In the genomic region with DNA sequence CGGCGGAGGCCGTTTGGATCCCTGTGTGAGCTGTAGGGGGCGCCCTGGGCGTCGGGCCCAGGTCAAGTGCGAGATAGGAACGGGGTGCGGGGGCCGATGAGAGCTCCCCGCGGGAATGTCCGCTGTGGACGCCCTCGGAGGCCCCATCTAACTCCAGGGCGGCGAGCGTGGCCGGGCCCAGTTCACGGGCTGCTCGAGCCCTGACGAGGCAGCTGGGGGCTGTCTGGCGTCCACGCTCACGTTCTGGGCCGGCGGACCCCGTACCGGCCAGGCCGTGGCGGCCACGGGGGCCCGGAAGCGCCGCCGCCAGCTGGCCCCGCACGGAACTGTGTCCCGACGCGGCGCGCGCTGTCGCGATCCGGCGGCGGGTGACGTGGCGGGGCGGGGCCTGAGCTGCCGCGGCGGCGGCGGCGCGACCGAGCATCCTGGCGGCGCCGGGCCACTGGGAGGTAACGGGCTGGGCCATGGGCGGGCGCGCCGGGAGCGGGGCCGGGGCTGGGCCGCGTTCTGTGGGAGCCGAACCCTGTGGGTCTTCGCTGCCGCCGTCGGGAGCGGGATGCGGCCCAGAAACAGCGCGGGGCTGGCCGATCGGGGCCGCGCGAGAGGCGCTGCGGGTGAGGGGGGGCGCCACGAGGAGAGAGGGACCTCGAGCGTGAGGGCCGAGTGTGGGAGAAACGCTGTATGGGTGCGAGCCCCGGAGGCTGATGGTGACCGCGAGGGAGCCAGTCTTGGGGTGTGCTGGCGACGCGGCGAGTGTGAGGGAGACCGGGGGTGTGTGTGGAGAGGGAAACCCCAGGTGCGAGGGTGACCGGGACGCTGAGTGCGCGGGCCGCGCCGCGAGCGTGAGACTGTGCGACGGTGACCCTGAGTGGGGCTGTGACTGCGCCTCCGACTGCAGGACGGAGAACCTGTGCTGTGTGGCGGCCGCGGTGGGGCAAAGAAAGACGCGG, we compare ENCODE assay signal across 8 cellular contexts. TPM values are rescaled to one million over a fixed set of nuclear protein-coding genes. Genes with fewer than 3 reads are reported as not detected.
A peak's percentile ranks its signal among the peaks of the same experiment; 100 is the strongest.
DNase-seq lines count a peak whose midpoint lies in the region; ATAC-seq lines count a peak whose summit lies in the region.

SLC7A6 (plus strand) TSS at position 399 of the 950 bp plus-strand sequence. CDS start 10,201 bp downstream, outside the sequence.

- ATAC-seq in GM19397 (IDR thresholded peaks at IDR 0.05; ENCODE audit: unreplicated experiment) (peak; percentile 70), HG03571 (IDR thresholded peaks at IDR 0.05; ENCODE audit: unreplicated experiment) (peak; percentile 50)

- peak within 1 kb of the TSS; percentile 85 for H3K4me3 Mint-ChIP-seq in activated naive CD4-positive, alpha-beta T cell treated with anti-CD3 and anti-CD28 coated beads for 36 hours

- peaks cover 26% of the 10 kb centered on the region for H3K36me3 Mint-ChIP-seq in activated naive CD4-positive, alpha-beta T cell treated with anti-CD3 and anti-CD28 coated beads for 36 hours (ENCODE audit: low read depth)

- H3K9me3 Mint-ChIP-seq in activated naive CD4-positive, alpha-beta T cell treated with anti-CD3 and anti-CD28 coated beads for 36 hours, result no peaks in the 10 kb centered on the region

- intact Hi-C loops in activated naive CD4-positive, alpha-beta T cell treated with anti-CD3 and anti-CD28 coated beads for 36 hours (cut with micrococcal nuclease), result loop anchor here (1.0 to 2.0 kb wide), 8 partner anchors 11 to 184 kb away; partner anchors contain the start of genes PLA2G15, SLC7A6OS and SMPD3

- in situ Hi-C loops in SK-MEL-5 (cut with HindIII; ENCODE audit: low pct_unique_long_range_greater_than_20kb, low sequenced_read_pairs), result no loop called here

- H3K27ac Mint-ChIP-seq in activated naive CD4-positive, alpha-beta T cell treated with anti-CD3 and anti-CD28 coated beads for 36 hours, result peak within 1 kb of the TSS; percentile 98

- peaks cover 46% of the 10 kb centered on the region for H3K4me1 Mint-ChIP-seq in activated naive CD4-positive, alpha-beta T cell treated with anti-CD3 and anti-CD28 coated beads for 36 hours (ENCODE audit: low read depth)

- peak within 1 kb of the TSS; percentile 71 for H3K27ac ChIP-seq in temporal lobe (ENCODE audit: low read depth, low read length)

- CTCF ChIA-PET in activated naive CD4-positive, alpha-beta T cell treated with anti-CD3 and anti-CD28 coated beads for 36 hours (lab: Charles Lee), result interaction anchor here (0.6 to 9.0 kb wide), 32 partner anchors 8 to 247 kb away, joined by 3 to 459 read pairs (median 4); partner anchors contain the start of genes PLA2G15, PRMT7 and SLC7A6OS

- H3K27me3 Mint-ChIP-seq in activated naive CD4-positive, alpha-beta T cell treated with anti-CD3 and anti-CD28 coated beads for 36 hours (ENCODE audit: low read depth), result no peaks in the 10 kb centered on the region

- DNase-seq in COLO668 (lab: John Stamatoyannopoulos, UW; ENCODE audit: unreplicated experiment), result peak; percentile 80
- peak; percentile 53 for DNase-seq in SK-MEL-5 (ENCODE audit: low read depth, low spot score)
- DNase-seq in activated naive CD4-positive, alpha-beta T cell treated with anti-CD3 and anti-CD28 coated beads for 36 hours, result peak; percentile 88
- DNase-seq in globus pallidus (ENCODE audit: low spot score), result peak; percentile 60
- DNase-seq in occipital lobe (lab: John Stamatoyannopoulos, UW), result peak; percentile 35

RNA-seq across cellular contexts. Expression of gene SLC7A6, which starts in this region (rescaled TPM):
- 21.3 and 22.2 TPM in 2 replicates for total RNA-seq in SK-MEL-5 (2014; rRNA removed; shearing (Covaris generic))
- 17.1 and 26.5 TPM in 2 replicates for polyA plus RNA-seq in SK-MEL-5 (2015; cell fraction: cytosol; rRNA removed)
- polyA plus RNA-seq in SK-MEL-5 (2015; cell fraction: nucleus; rRNA removed), result 91.9 and 106 TPM in 2 replicates
- total RNA-seq in activated naive CD4-positive, alpha-beta T cell treated with anti-CD3 and anti-CD28 coated beads for 36 hours, result 10 to 100 TPM; 79.4 to 83.4 TPM
- total RNA-seq in occipital lobe, result 20.1 TPM
- 11.3 TPM for total RNA-seq in temporal lobe

Comparison
In these comparisons a context has a peak if more than half of its experiments do, and no peak if none do; other contexts are left out.
1. Peak in every context shown above with its lines: DNase-seq, ATAC-seq and H3K27ac ChIP-seq.
2. DNase-seq: peak in every context shown above with its lines; median percentile 88 in activated naive CD4-positive, alpha-beta T cell treated with anti-CD3 and anti-CD28 coated beads for 36 hours; 80 in COLO668; 60 in globus pallidus; 53 in SK-MEL-5; 35 in occipital lobe.